Comparison of ENCODE assay signal across 8 cellular contexts in the genomic region with DNA sequence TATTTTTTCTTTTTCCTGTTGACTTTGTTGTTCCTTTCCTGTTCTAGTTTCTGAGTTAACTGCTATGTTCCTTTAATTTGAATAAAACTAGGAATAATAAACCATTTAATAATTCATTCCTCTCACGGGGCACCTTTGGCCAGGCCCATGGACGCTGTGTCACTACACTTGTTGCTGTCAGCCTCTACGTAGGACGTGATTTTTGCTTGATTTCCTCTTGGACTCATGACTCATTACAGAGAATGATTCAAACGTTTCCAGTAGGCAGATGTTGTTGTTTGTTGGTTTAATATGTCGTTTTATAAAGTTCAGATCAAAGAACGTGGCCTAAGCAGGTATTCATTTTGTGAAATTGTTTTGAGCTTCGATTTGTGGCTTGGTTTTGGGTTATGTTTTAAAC. TPM values are rescaled to one million over a fixed set of nuclear protein-coding genes. Genes with fewer than 3 reads are reported as not detected.
DNase-seq lines count a peak whose midpoint lies in the region; ATAC-seq and TF ChIP-seq lines count a peak whose summit lies in the region.

No MANE protein-coding gene starts in this region.

- no peaks in the 10 kb centered on the region for H3K27me3 Mint-ChIP-seq in IgD-negative memory B cell
- peaks cover 6% of the 10 kb centered on the region for H3K27me3 Mint-ChIP-seq in activated naive CD4-positive, alpha-beta T cell treated with anti-CD3 and anti-CD28 coated beads, Interleukin-2, amount 10 ng/mL, durations not matched to agents 7 days and 5 days

- DNase-seq in activated naive CD4-positive, alpha-beta T cell treated with anti-CD3 and anti-CD28 coated beads, Interleukin-2, amount 10 ng/mL, durations not matched to agents 7 days and 5 days = peak; percentile 44
- peak in 1 of 3 donors; percentile 33 for DNase-seq in right lobe of liver
- DNase-seq in HK-2 (ENCODE audit: unreplicated experiment) = no peak

- peaks cover 0 to 6% (median 0%) of the 10 kb centered on the region in 11 experiments; a peak in 2 of 22 replicates for H4K20me1 ChIP-seq in BLaER1 treated with 17β-estradiol and CSF1 and Interleukin-3, amounts not matched to agents 10 nM and 100 nM

- ATAC-seq in right lobe of liver (peak in 1 of 4 donors; percentile 4), HG02678 (IDR thresholded peaks at IDR 0.05; ENCODE audit: unreplicated experiment) (no peak), HG02763 (IDR thresholded peaks at IDR 0.05; ENCODE audit: unreplicated experiment) (no peak), HG02938 (IDR thresholded peaks at IDR 0.05; ENCODE audit: unreplicated experiment) (no peak)

- H3K4me2 ChIP-seq in BLaER1 treated with 17β-estradiol and CSF1 and Interleukin-3, amounts not matched to agents 10 nM and 100 nM = peak overlapping the region; percentile 84 to 97 (median 93)

- peak overlapping the region; percentile 5 to 64 (median 50); a peak in 14 of 20 replicates for H3K4me3 ChIP-seq in BLaER1 treated with 17β-estradiol and CSF1 and Interleukin-3, amounts not matched to agents 10 nM and 100 nM
- no peak overlapping the region for H3K4me3 ChIP-seq in right lobe of liver

- no peaks in the 10 kb centered on the region for H3K27me3 ChIP-seq in BLaER1 treated with 17β-estradiol and CSF1 and Interleukin-3, amounts not matched to agents 10 nM and 100 nM
- H3K27me3 ChIP-seq in right lobe of liver = no peaks in the 10 kb centered on the region

- peak overlapping the region; percentile 59 to 96 (median 90); a peak in 21 of 22 replicates for H3K27ac ChIP-seq in BLaER1 treated with 17β-estradiol and CSF1 and Interleukin-3, amounts not matched to agents 10 nM and 100 nM
- peak overlapping the region in 2 of 3 donors; percentile 47 to 65 for H3K27ac ChIP-seq in right lobe of liver

- 53% methylated on average over 8 of the region's 8 CpGs for WGBS in right lobe of liver (ENCODE audit: insufficient coverage, low coverage, low lambda C conversion rate, missing lambda C conversion rate)

- H3K36me3 ChIP-seq in BLaER1 treated with 17β-estradiol and CSF1 and Interleukin-3, amounts not matched to agents 10 nM and 100 nM = no peaks in the 10 kb centered on the region
- H3K36me3 ChIP-seq in right lobe of liver = no peaks in the 10 kb centered on the region

- CTCF ChIA-PET in activated naive CD4-positive, alpha-beta T cell treated with anti-CD3 and anti-CD28 coated beads, Interleukin-2, amount 10 ng/mL, durations not matched to agents 7 days and 5 days (lab: Charles Lee) = interaction anchor here (0.9 kb wide), 1 partner anchor 45 kb away, joined by 4 read pairs; no protein-coding TSS in a partner anchor

- no peaks in the 10 kb centered on the region for H3K9me3 Mint-ChIP-seq in IgD-negative memory B cell
- no peaks in the 10 kb centered on the region for H3K9me3 Mint-ChIP-seq in activated naive CD4-positive, alpha-beta T cell treated with anti-CD3 and anti-CD28 coated beads, Interleukin-2, amount 10 ng/mL, durations not matched to agents 7 days and 5 days

- H3K9me3 ChIP-seq in BLaER1 treated with 17β-estradiol and CSF1 and Interleukin-3, amounts not matched to agents 10 nM and 100 nM (replicated peaks in 1 of 11) = no peaks in the 10 kb centered on the region
- H3K9me3 ChIP-seq in right lobe of liver = no peaks in the 10 kb centered on the region

- TF ChIP-seq CTCF in right lobe of liver (IDR thresholded peaks at IDR 0.05) = no peak

- peak overlapping the region; percentile 18 to 92 (median 80) for H3K27ac Mint-ChIP-seq in IgD-negative memory B cell
- H3K27ac Mint-ChIP-seq in activated naive CD4-positive, alpha-beta T cell treated with anti-CD3 and anti-CD28 coated beads, Interleukin-2, amount 10 ng/mL, durations not matched to agents 7 days and 5 days = peak overlapping the region; percentile 95

- peak overlapping the region; percentile 14 to 89 (median 70) for H3K4me3 Mint-ChIP-seq in IgD-negative memory B cell
- H3K4me3 Mint-ChIP-seq in activated naive CD4-positive, alpha-beta T cell treated with anti-CD3 and anti-CD28 coated beads, Interleukin-2, amount 10 ng/mL, durations not matched to agents 7 days and 5 days = peak overlapping the region; percentile 65

- H3K36me3 Mint-ChIP-seq in IgD-negative memory B cell = no peaks in the 10 kb centered on the region
- H3K36me3 Mint-ChIP-seq in activated naive CD4-positive, alpha-beta T cell treated with anti-CD3 and anti-CD28 coated beads, Interleukin-2, amount 10 ng/mL, durations not matched to agents 7 days and 5 days = no peaks in the 10 kb centered on the region

- peaks cover 40 to 52% (median 49%) of the 10 kb centered on the region in 10 experiments for H3K4me1 ChIP-seq in BLaER1 treated with 17β-estradiol and CSF1 and Interleukin-3, amounts not matched to agents 10 nM and 100 nM
- H3K4me1 ChIP-seq in right lobe of liver = peaks cover 0 to 3% (median under 1%) of the 10 kb centered on the region in 4 donors

- TF ChIP-seq POLR2A in right lobe of liver (IDR thresholded peaks at IDR 0.05) = no peak

- peaks cover 25 to 32% (median 28%) of the 10 kb centered on the region in 3 donors for H3K4me1 Mint-ChIP-seq in IgD-negative memory B cell
- H3K4me1 Mint-ChIP-seq in activated naive CD4-positive, alpha-beta T cell treated with anti-CD3 and anti-CD28 coated beads, Interleukin-2, amount 10 ng/mL, durations not matched to agents 7 days and 5 days = peaks cover 42% of the 10 kb centered on the region

- H3K9ac ChIP-seq in BLaER1 treated with 17β-estradiol and CSF1 and Interleukin-3, amounts not matched to agents 10 nM and 100 nM = peak overlapping the region; percentile 60 to 83 (median 76); a peak in 21 of 22 replicates

- intact Hi-C loops in right lobe of liver (cut with DNase I) = no loop called here

RNA-seq across cellular contexts. Expression of gene SLC19A1, which starts 9.1 kb away (rescaled TPM):
- polyA plus RNA-seq in IgD-negative memory B cell = 15.2 TPM
- 10 to 100 TPM in 4 of 6 experiments, 1 to 10 TPM in 2; 4.5 to 24.5 (median 15.7) TPM for total RNA-seq in right lobe of liver

Comparison
In these comparisons a context has a peak if more than half of its experiments do, and no peak if none do; other contexts are left out.
1. H3K4me3 ChIP-seq: peak in BLaER1 treated with 17β-estradiol and CSF1 and Interleukin-3, amounts not matched to agents 10 nM and 100 nM (10 of 10); none in right lobe of liver (0 of 3).